Comparison of ENCODE assay signal across 10 cellular contexts in the genomic region with DNA sequence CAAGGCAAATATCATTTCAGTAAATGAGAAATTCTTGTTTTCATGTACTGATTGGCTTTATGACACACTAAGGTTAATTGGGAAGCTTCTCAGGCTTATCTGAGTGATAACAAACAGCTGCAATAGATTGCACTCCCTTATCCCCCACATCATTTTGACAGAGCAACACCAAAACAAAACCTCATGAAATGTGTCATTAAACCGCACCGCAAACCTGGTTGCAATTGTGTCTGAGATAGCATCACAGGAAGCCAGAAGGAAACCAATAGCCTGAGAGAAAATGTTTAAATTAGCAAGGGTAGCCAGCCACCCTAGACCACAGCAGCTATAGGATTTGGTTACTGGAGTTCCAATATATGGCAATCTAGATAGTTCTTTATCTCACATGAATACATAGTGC. TPM values are rescaled to one million over a fixed set of nuclear protein-coding genes. Genes with fewer than 3 reads are reported as not detected.
DNase-seq lines count a peak whose midpoint lies in the region; ATAC-seq and TF ChIP-seq lines count a peak whose summit lies in the region.
"Had no signal": no experiment of that assay in that cellular context is flagged by ENCODE, and none has a peak within 500 bp of the region (broad histone marks: within the 10 kb centered on the region; RNA-seq: fewer than 3 reads in every experiment).

No MANE protein-coding gene starts in this region.

- no peak overlapping the region for H3K9ac ChIP-seq in smooth muscle cell (ENCODE audit: low read depth)

- peak overlapping the region; percentile 9 for H2AFZ ChIP-seq in smooth muscle cell (ENCODE audit: low read depth)

- H4K20me1 ChIP-seq in smooth muscle cell (ENCODE audit: low read depth) = no peaks in the 10 kb centered on the region

- H3K4me3 ChIP-seq in smooth muscle cell = no peak overlapping the region
- H3K4me3 ChIP-seq in body of pancreas = no peak overlapping the region
- no peak overlapping the region for H3K4me3 ChIP-seq in heart left ventricle
- H3K4me3 ChIP-seq in tibial artery = no peak overlapping the region

- TF ChIP-seq CTCF in smooth muscle cell (IDR thresholded peaks at IDR 0.05; ENCODE audit: borderline replicate concordance, insufficient read depth, poor library complexity, severe bottlenecking) (no peak), body of pancreas (IDR thresholded peaks at IDR 0.05) (no peak), heart left ventricle (IDR thresholded peaks at IDR 0.05) (no peak), tibial artery (IDR thresholded peaks at IDR 0.05) (no peak)

- H3K4me3 Mint-ChIP-seq in activated CD4-positive, alpha-beta T cell treated with anti-CD3 and anti-CD28 coated beads, Interleukin-2, amount 10 ng/mL, durations not matched to agents 24 days and 14 days = no peak overlapping the region

- H3K9me3 Mint-ChIP-seq in activated CD4-positive, alpha-beta T cell treated with anti-CD3 and anti-CD28 coated beads, Interleukin-2, amount 10 ng/mL, durations not matched to agents 24 days and 14 days = peaks cover 3% of the 10 kb centered on the region

- no peaks in the 10 kb centered on the region for H3K79me2 ChIP-seq in smooth muscle cell (ENCODE audit: low read depth)

- TF ChIP-seq POLR2A in body of pancreas (IDR thresholded peaks at IDR 0.05) (no peak), heart left ventricle (IDR thresholded peaks at IDR 0.05) (no peak)

- H3K4me1 ChIP-seq in smooth muscle cell (ENCODE audit: low read depth) = peaks cover 23% of the 10 kb centered on the region
- no peaks in the 10 kb centered on the region for H3K4me1 ChIP-seq in body of pancreas
- peaks cover 0 to 54% (median 23%) of the 10 kb centered on the region in 12 donors for H3K4me1 ChIP-seq in heart left ventricle
- H3K4me1 ChIP-seq in tibial artery = peaks cover 0 to 30% (median 5%) of the 10 kb centered on the region in 4 donors

- H3K9me3 ChIP-seq in smooth muscle cell (replicated peaks; ENCODE audit: low read depth) (no peaks in the 10 kb centered on the region), body of pancreas (no peaks in the 10 kb centered on the region), heart left ventricle (no peaks in the 10 kb centered on the region), tibial artery (no peaks in the 10 kb centered on the region)

- peak overlapping the region; percentile 11 for H3K4me2 ChIP-seq in smooth muscle cell

- peak; percentile 90 for DNase-seq in activated CD4-positive, alpha-beta T cell treated with anti-CD3 and anti-CD28 coated beads, Interleukin-2, amount 10 ng/mL, durations not matched to agents 24 days and 14 days
- DNase-seq in smooth muscle cell (lab: John Stamatoyannopoulos, UW; ENCODE audit: unreplicated experiment) (no peak), body of pancreas (no peak), heart left ventricle (no peak), NCI-H2029 (lab: John Stamatoyannopoulos, UW) (no peak), tibial artery (no peak)
- DNase-seq: glutamatergic neuron, T1000 had no signal

- ATAC-seq in GM18868 (IDR thresholded peaks at IDR 0.05; ENCODE audit: unreplicated experiment) (peak; percentile 86), HG02970 (IDR thresholded peaks at IDR 0.05; ENCODE audit: low FRiP score, unreplicated experiment) (peak; percentile 55), body of pancreas (no peak), heart left ventricle (no peak)

- peak overlapping the region; percentile 63 for H3K27ac Mint-ChIP-seq in activated CD4-positive, alpha-beta T cell treated with anti-CD3 and anti-CD28 coated beads, Interleukin-2, amount 10 ng/mL, durations not matched to agents 24 days and 14 days

- H3K27me3 ChIP-seq in smooth muscle cell (ENCODE audit: low read depth) (no peaks in the 10 kb centered on the region), body of pancreas (no peaks in the 10 kb centered on the region), heart left ventricle (no peaks in the 10 kb centered on the region), tibial artery (no peaks in the 10 kb centered on the region)

- H3K36me3 Mint-ChIP-seq in activated CD4-positive, alpha-beta T cell treated with anti-CD3 and anti-CD28 coated beads, Interleukin-2, amount 10 ng/mL, durations not matched to agents 24 days and 14 days (ENCODE audit: low read depth) = no peaks in the 10 kb centered on the region

- intact Hi-C loops in activated CD4-positive, alpha-beta T cell treated with anti-CD3 and anti-CD28 coated beads, Interleukin-2, amount 10 ng/mL, durations not matched to agents 24 days and 14 days (cut with micrococcal nuclease) = loop anchor here (1.0 kb wide), 1 partner anchor 50 kb away; no protein-coding TSS in a partner anchor
- intact Hi-C loops in body of pancreas (cut with DNase I) = no loop called here
- intact Hi-C loops in heart left ventricle (cut with DNase I) = loop anchor here in 1 of 10 donors (10.0 kb wide), 1 partner anchor 101 kb away; no protein-coding TSS in a partner anchor
- intact Hi-C loops in tibial artery (cut with DNase I; ENCODE audit: low total_unique reads) = loop anchor here (10.0 kb wide), 1 partner anchor 101 kb away; no protein-coding TSS in a partner anchor

- H3K36me3 ChIP-seq in smooth muscle cell (ENCODE audit: low read depth) = no peaks in the 10 kb centered on the region
- H3K36me3 ChIP-seq in body of pancreas (replicated peaks in 1 of 2; ENCODE audit: insufficient read depth in 1 of 2, low read depth in 2 of 2) = no peaks in the 10 kb centered on the region
- H3K36me3 ChIP-seq in heart left ventricle = no peaks in the 10 kb centered on the region
- no peaks in the 10 kb centered on the region for H3K36me3 ChIP-seq in tibial artery

- 18% methylated on average over 2 of the region's 2 CpGs for WGBS in smooth muscle cell (ENCODE audit: low lambda C conversion rate)
- 80 to 87% methylated on average over 2 of the region's 2 CpGs for WGBS in body of pancreas, 2 donors
- 46 to 70% (median 55%) methylated on average over 2 of the region's 2 CpGs for WGBS in heart left ventricle, 4 donors

- H3K27ac ChIP-seq in smooth muscle cell (ENCODE audit: low read depth) = no peak overlapping the region
- H3K27ac ChIP-seq in body of pancreas = no peak overlapping the region
- peak overlapping the region in 3 of 12 donors; percentile 8 to 40 (median 20) for H3K27ac ChIP-seq in heart left ventricle
- H3K27ac ChIP-seq in tibial artery = no peak overlapping the region

- H3K4me1 Mint-ChIP-seq in activated CD4-positive, alpha-beta T cell treated with anti-CD3 and anti-CD28 coated beads, Interleukin-2, amount 10 ng/mL, durations not matched to agents 24 days and 14 days = peaks cover 19% of the 10 kb centered on the region

- peaks cover 45% of the 10 kb centered on the region for H3K27me3 Mint-ChIP-seq in activated CD4-positive, alpha-beta T cell treated with anti-CD3 and anti-CD28 coated beads, Interleukin-2, amount 10 ng/mL, durations not matched to agents 24 days and 14 days

- peaks cover 25% of the 10 kb centered on the region for H3F3A ChIP-seq in smooth muscle cell (ENCODE audit: low read depth)

RNA-seq across cellular contexts. Expression of a gene that starts 31.6 kb away (rescaled TPM):
- not detected in 2 replicates for total RNA-seq in activated CD4-positive, alpha-beta T cell treated with anti-CD3 and anti-CD28 coated beads, Interleukin-2, amount 10 ng/mL, durations not matched to agents 24 days and 14 days
- 25.6 and 29.4 TPM in 2 replicates for total RNA-seq in smooth muscle cell
- 7.3 and 9.1 TPM in 2 replicates for polyA plus RNA-seq in smooth muscle cell
- 10 to 100 TPM; 10.6 to 27.0 TPM for total RNA-seq in body of pancreas
- total RNA-seq in heart left ventricle = 100 to 1,000 TPM in 2 of 9 donors, 10 to 100 TPM in 7; 42.6 to 132 (median 77.7) TPM
- polyA plus RNA-seq in heart left ventricle = 10 to 100 TPM; 23.8 to 55.9 TPM

Comparison
In these comparisons a context has a peak if more than half of its experiments do, and no peak if none do; other contexts are left out.
1. ATAC-seq: peak in GM18868 (single experiment) and HG02970 (single experiment); none in body of pancreas (single experiment) and heart left ventricle (0 of 4).
2. RNA of a gene that starts 31.6 kb away (total RNA-seq): 42.6 to 132 TPM in heart left ventricle, 25.6 to 29.4 TPM in smooth muscle cell and 10.6 to 27.0 TPM in body of pancreas; not detected in activated CD4-positive, alpha-beta T cell treated with anti-CD3 and anti-CD28 coated beads, Interleukin-2, amount 10 ng/mL, durations not matched to agents 24 days and 14 days; every median in the first group is over 10 times any median in the second.